ENCODE assay signal across 1 cellular context in the genomic region with DNA sequence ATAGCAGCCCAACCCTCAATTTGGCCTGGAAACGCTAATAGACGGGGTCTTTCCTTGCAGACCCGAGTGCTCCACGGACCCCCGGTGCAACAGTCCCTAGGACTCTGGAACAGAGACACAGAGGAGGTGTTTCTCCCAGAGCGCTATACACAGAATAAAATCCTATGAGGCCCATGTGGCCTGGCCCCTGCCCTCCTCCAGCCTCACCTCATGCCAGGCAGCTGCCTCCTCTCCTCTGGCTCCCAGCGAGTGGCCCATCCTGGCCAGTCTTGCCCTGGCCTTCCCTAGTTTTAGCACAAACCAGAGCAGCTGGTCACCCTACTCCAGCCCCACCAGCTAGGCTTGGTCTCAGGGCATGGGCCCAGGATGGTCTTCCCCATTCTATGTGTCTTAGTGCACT.
TF ChIP-seq lines count a peak whose summit lies in the region.

No MANE protein-coding gene starts in this region.

TF ChIP-seq in H1, 55 proteins besides CTCF, POLR2A, EP300 and RAD21:
- TF ChIP-seq CHD1 (IDR thresholded peaks at IDR 0.05; ENCODE audit: low read depth, low read length) (no peak), ZNF274 (IDR thresholded peaks at IDR 0.05; ENCODE audit: borderline replicate concordance, extremely low read depth, low read length) (no peak), RFX5 (IDR thresholded peaks at IDR 0.05; ENCODE audit: borderline replicate concordance, low read depth, low read length) (no peak), BCL11A (IDR thresholded peaks at IDR 0.05; ENCODE audit: low read depth in 2 of 2, low read length in 2 of 2) (no peak), POU5F1 (IDR thresholded peaks at IDR 0.05; ENCODE audit: low read depth, low read length) (no peak), SP2 (IDR thresholded peaks at IDR 0.05; ENCODE audit: low read length) (no peak), TEAD4 (IDR thresholded peaks at IDR 0.05; ENCODE audit: low read depth, low read length) (no peak), SRF (IDR thresholded peaks at IDR 0.05; ENCODE audit: low read depth, low read length) (no peak), TCF12 (IDR thresholded peaks at IDR 0.05; ENCODE audit: low read depth, low read length) (no peak), SIRT6 (IDR thresholded peaks at IDR 0.05; ENCODE audit: low read length) (no peak), SP1 (IDR thresholded peaks at IDR 0.05; ENCODE audit: low read depth, low read length) (no peak), SIX5 (IDR thresholded peaks at IDR 0.05; ENCODE audit: low read depth, low read length) (no peak), CTBP2 (IDR thresholded peaks at IDR 0.05; ENCODE audit: borderline replicate concordance, insufficient read depth, insufficient read length, low read length) (no peak), GABPA (IDR thresholded peaks at IDR 0.05; ENCODE audit: borderline replicate concordance, insufficient read depth, low read length) (no peak), SUZ12 (IDR thresholded peaks at IDR 0.05; ENCODE audit: low read length) (no peak)
